In the genomic region with DNA sequence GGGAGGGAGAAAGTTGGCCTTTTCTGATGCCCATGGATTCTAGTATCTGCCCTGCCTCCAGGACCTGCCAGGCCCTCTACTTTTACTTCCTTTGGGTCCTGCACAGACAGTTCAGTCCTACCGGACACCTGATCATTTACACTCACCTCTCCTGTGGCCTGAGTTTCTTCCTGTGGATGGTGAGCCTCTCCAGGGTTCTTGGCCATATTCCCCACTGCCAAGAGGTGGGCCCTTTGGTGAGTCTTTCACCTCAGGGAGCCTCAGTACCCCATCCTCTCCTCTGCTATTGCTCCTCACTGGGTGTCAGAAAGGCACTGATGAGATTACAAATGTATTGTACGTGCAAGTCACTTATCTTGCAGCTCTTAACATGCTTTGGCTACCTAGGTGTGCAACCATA, we compare ENCODE assay signal across 21 cellular contexts.
"Had no signal": no experiment of that assay in that cellular context is flagged by ENCODE, and none has a peak within 500 bp of the region (broad histone marks: within the 10 kb centered on the region; RNA-seq: fewer than 3 reads in every experiment).

No MANE protein-coding gene starts in this region.

- H3K4me1 ChIP-seq: colonic mucosa, esophagus squamous epithelium, gastrocnemius medialis, heart right ventricle, left lung, lower lobe of right lung had no signal

- H3K4me1 Mint-ChIP-seq: mesothelial cell of epicardium, naive B cell had no signal

- H3K4me3 Mint-ChIP-seq: dendritic cell treated with granulocyte-macrophage colony-stimulating factor and Interleukin-4, amounts not matched to agents 40 ng/mL and 50 ng/mL, for 4 days; effector memory CD8-positive, alpha-beta T cell; mesothelial cell of epicardium; naive B cell had no signal

- H3K27ac ChIP-seq: colonic mucosa, esophagus squamous epithelium, gastrocnemius medialis, heart right ventricle, left lung, lower lobe of right lung had no signal

- H3K36me3 ChIP-seq: colonic mucosa, esophagus squamous epithelium, gastrocnemius medialis, heart right ventricle, left lung, lower lobe of right lung had no signal

- DNase-seq: colonic mucosa; cortex of kidney; effector CD8-positive, alpha-beta T cell; effector memory CD8-positive, alpha-beta T cell; esophagus squamous epithelium; foreskin fibroblast; foreskin melanocyte; gastrocnemius medialis; glutamatergic neuron; head of caudate nucleus; heart right ventricle; hippocampal formation; left cardiac atrium; left lung; left ventricle myocardium superior; lower lobe of right lung; mesenchymal stem cell; mucosa of descending colon; naive B cell had no signal

- H3K4me3 ChIP-seq: colonic mucosa, esophagus squamous epithelium, gastrocnemius medialis, heart right ventricle, left lung, lower lobe of right lung, mucosa of descending colon had no signal

- H3K9me3 ChIP-seq: colonic mucosa, gastrocnemius medialis had no signal

- H3K27ac Mint-ChIP-seq: dendritic cell treated with granulocyte-macrophage colony-stimulating factor and Interleukin-4, amounts not matched to agents 40 ng/mL and 50 ng/mL, for 4 days; effector memory CD8-positive, alpha-beta T cell; mesothelial cell of epicardium; naive B cell had no signal

- ATAC-seq: effector memory CD8-positive, alpha-beta T cell; gastrocnemius medialis; heart right ventricle; left cardiac atrium; left lung; left ventricle myocardium superior; lower lobe of right lung; mucosa of descending colon had no signal

- H3K27me3 ChIP-seq: colonic mucosa had no signal
